5 cellular contexts compared by ENCODE assay signal in the genomic region with DNA sequence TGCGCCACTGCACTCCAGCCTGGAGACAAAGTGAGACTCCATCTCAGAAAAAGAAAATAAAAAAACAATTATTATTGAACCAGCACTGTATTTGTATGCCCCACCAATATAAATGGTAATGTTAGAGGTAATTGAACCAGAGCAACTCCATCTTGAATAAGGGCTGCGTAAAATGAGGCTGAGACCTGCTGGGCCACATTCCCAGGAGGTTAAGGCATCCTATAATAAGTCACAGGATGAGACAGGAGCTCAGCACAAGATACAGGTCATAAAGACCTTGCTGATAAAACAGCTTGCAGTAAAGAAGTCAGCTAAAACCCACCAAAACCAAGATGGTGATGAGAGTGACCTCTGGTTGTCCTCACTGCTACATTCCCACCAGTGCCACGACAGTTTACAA. TPM values are rescaled to one million over a fixed set of nuclear protein-coding genes. Genes with fewer than 3 reads are reported as not detected.
"Had no signal": no experiment of that assay in that cellular context is flagged by ENCODE, and none has a peak within 500 bp of the region (broad histone marks: within the 10 kb centered on the region; RNA-seq: fewer than 3 reads in every experiment).

No MANE protein-coding gene starts in this region.

RNA-seq across cellular contexts. Expression of gene C12orf56, which starts 29.4 kb away (rescaled TPM):
- total RNA-seq: dermis microvascular lymphatic vessel endothelial cell, endothelial cell of umbilical vein, gastrocnemius medialis, gastroesophageal sphincter, glomerular endothelial cell had no signal
